ENCODE assay signal across 8 cellular contexts in the genomic region with DNA sequence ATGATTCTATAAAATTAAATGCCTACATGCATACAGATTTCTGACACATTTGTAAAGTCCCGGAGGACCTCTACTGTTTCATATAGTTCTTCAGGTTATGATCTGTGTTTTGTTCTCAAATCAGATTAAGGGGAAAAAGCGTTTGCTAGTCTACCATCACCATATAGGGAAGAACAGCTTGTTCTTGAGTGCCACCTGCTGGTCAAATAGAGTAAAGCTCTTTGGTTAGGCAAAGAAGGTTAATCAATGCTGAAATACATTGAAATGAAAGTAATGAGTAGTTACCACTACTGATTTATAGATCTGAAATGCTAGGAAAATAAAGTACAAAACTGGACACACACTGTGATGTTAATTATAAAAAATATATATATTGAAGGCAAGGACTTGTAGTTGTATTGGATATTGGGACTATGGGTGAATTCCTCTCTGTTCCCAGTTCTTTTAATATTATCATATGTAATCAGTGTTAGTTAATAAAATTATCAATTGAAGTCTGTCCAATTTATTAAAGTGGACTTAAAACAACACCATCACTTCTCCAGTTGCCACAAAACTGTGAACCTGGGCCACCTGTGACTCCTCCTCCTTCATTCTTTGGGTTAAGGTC.
DNase-seq lines count a peak whose midpoint lies in the region; ATAC-seq and TF ChIP-seq lines count a peak whose summit lies in the region.

No MANE protein-coding gene starts in this region.

- H3K4me1 ChIP-seq in endodermal cell (ENCODE audit: control insufficient read depth, insufficient read depth, low read length), result peaks cover 5% of the 10 kb centered on the region
- H3K4me1 ChIP-seq in uterus, result peaks cover 0 to 3% of the 10 kb centered on the region in 2 donors

- no peaks in the 10 kb centered on the region for H3K36me3 ChIP-seq in endodermal cell (ENCODE audit: control insufficient read depth, insufficient read depth, low read length)
- H3K36me3 ChIP-seq in uterus, result no peaks in the 10 kb centered on the region

- peaks cover 18% of the 10 kb centered on the region for H3K4me1 Mint-ChIP-seq in endodermal cell

- no peak for TF ChIP-seq POLR2A in uterus (IDR thresholded peaks at IDR 0.05)

- H3K9me3 ChIP-seq in endodermal cell (ENCODE audit: control insufficient read depth, low read length) (no peaks in the 10 kb centered on the region), uterus (no peaks in the 10 kb centered on the region)

- H3K27ac ChIP-seq in endodermal cell (ENCODE audit: low read depth, low read length) (no peak overlapping the region), uterus (no peak overlapping the region)

- no peaks in the 10 kb centered on the region for H3K36me3 Mint-ChIP-seq in endodermal cell (ENCODE audit: low read depth)

- WGBS in endodermal cell (ENCODE audit: insufficient coverage in 1 of 2, insufficient read length in 1 of 2), 2 experiments, result 21% methylated on average over 2 of the region's 2 CpGs; no CpG with 5 or more reads in 1 of the 2 experiments

- DNase-seq in AG08396 (ENCODE audit: low spot score) (peak; percentile 57), NCI-H1105 treated with DMSO at 0.1 percent for 48 hours (lab: John Stamatoyannopoulos, UW) (peak; percentile 43), T-helper 9 cell (peak; percentile 15), endodermal cell (peak; percentile 75), myocyte (ENCODE audit: low read depth) (peak; percentile 68), uterus (peak in 1 of 2 donors; percentile 49)

- no peak overlapping the region for H3K4me3 Mint-ChIP-seq in endodermal cell

- peak; percentile 78 for ATAC-seq in HG02610 (IDR thresholded peaks at IDR 0.05; ENCODE audit: unreplicated experiment)

- TF ChIP-seq CTCF in GM12872 (IDR thresholded peaks at IDR 0.05; ENCODE audit: insufficient read depth, low read depth, low read length) (peak; percentile 72), endodermal cell (conservative IDR thresholded peaks at IDR 0.05) (peak; percentile 97), uterus (IDR thresholded peaks at IDR 0.05) (peak; percentile 83 to 95 (median 92))

- H3K9ac ChIP-seq in endodermal cell (ENCODE audit: extremely low read depth, low read length, poor library complexity, severe bottlenecking), result no peak overlapping the region

- intact Hi-C loops in uterus (cut with DNase I; ENCODE audit: low total_unique reads), result loop anchor here (5.0 kb wide), 1 partner anchor 116 kb away; no protein-coding TSS in a partner anchor

- H3K9me3 Mint-ChIP-seq in endodermal cell, result no peaks in the 10 kb centered on the region

- no peak overlapping the region for H3K27ac Mint-ChIP-seq in endodermal cell

- H3K27me3 Mint-ChIP-seq in endodermal cell (ENCODE audit: insufficient read depth), result no peaks in the 10 kb centered on the region

- H3K4me3 ChIP-seq in endodermal cell (ENCODE audit: low read length), result no peak overlapping the region
- H3K4me3 ChIP-seq in uterus, result no peak overlapping the region

- H3K27me3 ChIP-seq in endodermal cell (ENCODE audit: control insufficient read depth, insufficient read depth, low read length, poor library complexity, severe bottlenecking), result no peaks in the 10 kb centered on the region
- H3K27me3 ChIP-seq in uterus, result no peaks in the 10 kb centered on the region
